ENCODE assay signal across 10 cellular contexts in the genomic region with DNA sequence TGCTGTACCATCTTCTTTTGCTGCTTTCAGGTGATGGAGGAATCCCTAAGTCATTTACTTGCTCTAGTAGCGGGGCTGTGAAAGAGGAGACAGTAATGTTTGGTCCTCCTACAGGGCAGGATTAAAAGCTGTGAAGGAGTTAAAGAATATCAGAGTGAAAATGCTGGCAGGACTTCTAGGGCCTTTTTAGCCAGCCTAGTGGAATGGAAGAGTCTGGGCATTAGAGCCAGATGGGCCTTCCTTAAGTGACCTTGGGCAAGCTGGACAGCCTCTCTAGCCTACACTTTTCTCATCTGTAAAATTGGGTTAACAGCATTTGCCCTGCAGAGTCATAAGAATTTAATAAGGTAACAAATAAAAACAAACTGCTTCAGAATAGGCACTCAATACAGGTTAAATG.
DNase-seq lines count a peak whose midpoint lies in the region; TF ChIP-seq lines count a peak whose summit lies in the region.
"Had no signal": no experiment of that assay in that cellular context is flagged by ENCODE, and none has a peak within 500 bp of the region (broad histone marks: within the 10 kb centered on the region; RNA-seq: fewer than 3 reads in every experiment).

No MANE protein-coding gene starts in this region.

- peak overlapping the region in 1 of 2 experiments; percentile 78 for H2BK12ac ChIP-seq in mesenchymal stem cell (ENCODE audit: low read length in 2 of 2)

- H3K4me3 ChIP-seq in Loucy (ENCODE audit: low read length, poor library complexity, severe bottlenecking) (peak overlapping the region; percentile 72), dorsolateral prefrontal cortex (peak overlapping the region in 56 of 59 donors; percentile 6 to 79 (median 64)), mesenchymal stem cell (ENCODE audit: insufficient read depth in 1 of 2, low read depth in 1 of 2, low read length in 2 of 2) (peak overlapping the region in 1 of 2 experiments; percentile 77)
- H3K4me3 ChIP-seq in effector memory CD4-positive, alpha-beta T cell (ENCODE audit: insufficient read depth, low read depth, low read length, poor library complexity, severe bottlenecking), result no peak overlapping the region

- peak overlapping the region; percentile 84 for H2BK120ac ChIP-seq in mesenchymal stem cell (ENCODE audit: low read depth, low read length)

- H3K27me3 ChIP-seq in Loucy (ENCODE audit: insufficient read depth, low read length, poor library complexity, severe bottlenecking) (no peaks in the 10 kb centered on the region), dorsolateral prefrontal cortex (no peaks in the 10 kb centered on the region), mesenchymal stem cell (ENCODE audit: control insufficient read depth in 1 of 2, insufficient read depth in 1 of 2, low read length in 2 of 2) (no peaks in the 10 kb centered on the region)
- no peaks in the 10 kb centered on the region for H3K27me3 ChIP-seq in effector memory CD4-positive, alpha-beta T cell (replicated peaks; ENCODE audit: control insufficient read depth, insufficient read depth, low read length, poor library complexity, severe bottlenecking)

- no peaks in the 10 kb centered on the region for H4K20me1 ChIP-seq in Loucy (ENCODE audit: insufficient read depth, low read length, poor library complexity, severe bottlenecking)

- H3K9ac ChIP-seq in Loucy (ENCODE audit: low read depth, low read length, poor library complexity, severe bottlenecking) (peak overlapping the region; percentile 67), mesenchymal stem cell (ENCODE audit: low read length) (peak overlapping the region; percentile 82)

- peaks cover 4% of the 10 kb centered on the region for H3K27me3 Mint-ChIP-seq in activated CD4-positive, alpha-beta T cell treated with anti-CD3 and anti-CD28 coated beads, Interleukin-2, amount 10 ng/mL, durations not matched to agents 7 days and 5 days

- TF ChIP-seq CTCF in Loucy (conservative IDR thresholded peaks at IDR 0.05; ENCODE audit: low read length), result no peak
- TF ChIP-seq CTCF in dorsolateral prefrontal cortex (IDR thresholded peaks at IDR 0.05 in 54 of 56, conservative IDR thresholded peaks at IDR 0.05 in 2 of 56; ENCODE audit: low read depth in 1 of 56, partially characterized antibody in 56 of 56), result peak in 1 of 56 donors; percentile 0

- H3K4me1 ChIP-seq in Loucy (ENCODE audit: insufficient read depth, low read length, poor library complexity, severe bottlenecking) (peaks cover 70% of the 10 kb centered on the region), mesenchymal stem cell (ENCODE audit: control insufficient read depth, insufficient read depth, low read depth, low read length) (peaks cover 3% of the 10 kb centered on the region)
- H3K4me1 ChIP-seq in effector memory CD4-positive, alpha-beta T cell (ENCODE audit: control insufficient read depth, insufficient read depth, low read length, poor library complexity, severe bottlenecking), result no peaks in the 10 kb centered on the region

- no peak overlapping the region for H3K4me3 Mint-ChIP-seq in activated CD4-positive, alpha-beta T cell treated with anti-CD3 and anti-CD28 coated beads, Interleukin-2, amount 10 ng/mL, durations not matched to agents 7 days and 5 days

- 79% methylated on average over 1 of the region's 1 CpG for WGBS in mesenchymal stem cell

- no peaks in the 10 kb centered on the region for H3K9me3 Mint-ChIP-seq in activated CD4-positive, alpha-beta T cell treated with anti-CD3 and anti-CD28 coated beads, Interleukin-2, amount 10 ng/mL, durations not matched to agents 7 days and 5 days

- H3K36me3 ChIP-seq in Loucy (ENCODE audit: insufficient read depth, low read length), result no peaks in the 10 kb centered on the region
- no peaks in the 10 kb centered on the region for H3K36me3 ChIP-seq in mesenchymal stem cell (ENCODE audit: control insufficient read depth in 1 of 2, insufficient read depth in 2 of 2, low read depth in 1 of 2, low read length in 2 of 2)
- no peaks in the 10 kb centered on the region for H3K36me3 ChIP-seq in effector memory CD4-positive, alpha-beta T cell (ENCODE audit: control insufficient read depth, insufficient read depth, low read length)

- H2BK15ac ChIP-seq in mesenchymal stem cell (ENCODE audit: low read depth, poor library complexity, severe bottlenecking), result no peak overlapping the region

- H3K4me1 Mint-ChIP-seq in activated CD4-positive, alpha-beta T cell treated with anti-CD3 and anti-CD28 coated beads, Interleukin-2, amount 10 ng/mL, durations not matched to agents 7 days and 5 days, result peaks cover 19% of the 10 kb centered on the region

- H3K9me2 ChIP-seq in Loucy (replicated peaks; ENCODE audit: low read depth, low read length), result no peaks in the 10 kb centered on the region

- H2AK5ac ChIP-seq in mesenchymal stem cell (ENCODE audit: low read length, severe bottlenecking), result peak overlapping the region; percentile 73

- H3K27ac ChIP-seq in dorsolateral prefrontal cortex (peak overlapping the region; percentile 56 to 96 (median 89)), mesenchymal stem cell (ENCODE audit: low read length, poor library complexity, severe bottlenecking) (peak overlapping the region; percentile 68), temporal lobe (ENCODE audit: low read depth, low read length) (peak overlapping the region; percentile 92)
- H3K27ac ChIP-seq in effector memory CD4-positive, alpha-beta T cell (ENCODE audit: insufficient read depth, low read length, poor library complexity, severe bottlenecking), result no peak overlapping the region

- no peaks in the 10 kb centered on the region for H3K36me3 Mint-ChIP-seq in activated CD4-positive, alpha-beta T cell treated with anti-CD3 and anti-CD28 coated beads, Interleukin-2, amount 10 ng/mL, durations not matched to agents 7 days and 5 days (ENCODE audit: low read depth)

- peak overlapping the region; percentile 23 for H4K91ac ChIP-seq in mesenchymal stem cell (ENCODE audit: low read length)

- intact Hi-C loops in dorsolateral prefrontal cortex (cut with DNase I), result loop anchor here (5.0 to 10.0 kb wide), 3 partner anchors 77 to 289 kb away; partner anchors contain the start of gene RBFOX2 (in 1 of the 2)

- H3K9me3 ChIP-seq in Loucy (ENCODE audit: insufficient read depth, low read depth, low read length) (no peaks in the 10 kb centered on the region), mesenchymal stem cell (ENCODE audit: control insufficient read depth, low read length) (no peaks in the 10 kb centered on the region)
- no peaks in the 10 kb centered on the region for H3K9me3 ChIP-seq in effector memory CD4-positive, alpha-beta T cell (ENCODE audit: control insufficient read depth, low read length)

- peak overlapping the region; percentile 4 to 17 for H3K18ac ChIP-seq in mesenchymal stem cell (ENCODE audit: low read depth in 1 of 2, low read length in 2 of 2)

- 0 out of 2 replicates have a peak, but pooled peaks cover 3% of the 10 kb centered on the region for H3K79me2 ChIP-seq in Loucy (ENCODE audit: insufficient read depth, low read length)

- no peak overlapping the region for H3K14ac ChIP-seq in mesenchymal stem cell (ENCODE audit: low read length in 2 of 2)

- no peak overlapping the region for H3K27ac Mint-ChIP-seq in activated CD4-positive, alpha-beta T cell treated with anti-CD3 and anti-CD28 coated beads, Interleukin-2, amount 10 ng/mL, durations not matched to agents 7 days and 5 days

- no peak overlapping the region for H3K23ac ChIP-seq in mesenchymal stem cell (ENCODE audit: low read length in 2 of 2)

- POLR2A ChIA-PET in activated CD4-positive, alpha-beta T cell treated with anti-CD3 and anti-CD28 coated beads, Interleukin-2, amount 10 ng/mL, durations not matched to agents 7 days and 5 days (lab: Charles Lee), result no interaction called here

- H4K8ac ChIP-seq in mesenchymal stem cell (ENCODE audit: low read length), result no peak overlapping the region

- H3K4ac ChIP-seq in mesenchymal stem cell (ENCODE audit: low read depth in 1 of 2, low read length in 2 of 2), result peak overlapping the region in 1 of 2 experiments; percentile 42

- no peaks in the 10 kb centered on the region for H3F3A ChIP-seq in Loucy (ENCODE audit: low read depth)

- no peak overlapping the region for H2BK5ac ChIP-seq in mesenchymal stem cell (ENCODE audit: low read depth, low read length, poor library complexity, severe bottlenecking)

- no peak for DNase-seq in dorsolateral prefrontal cortex
- DNase-seq in mesenchymal stem cell, result no peak
- no peak for DNase-seq in activated CD4-positive, alpha-beta T cell treated with anti-CD3 and anti-CD28 coated beads, Interleukin-2, amount 10 ng/mL, durations not matched to agents 7 days and 5 days
- no peak for DNase-seq in effector memory CD4-positive, alpha-beta T cell
- no peak for DNase-seq in OCI-M2 (lab: John Stamatoyannopoulos, UW; ENCODE audit: unreplicated experiment)
- DNase-seq in stimulated activated CD4-positive, alpha-beta T cell treated with anti-CD3 and anti-CD28 coated beads, Interleukin-12 subunit alpha, Interleukin-12 subunit beta, amount 100 ng/mL, for 4 hours, result no peak
- DNase-seq: activated naive CD4-positive, alpha-beta T cell treated with Interleukin-2 at 50 U/mL for 16 hours; DND-41 had no signal

- H3K79me1 ChIP-seq in mesenchymal stem cell (replicated peaks; ENCODE audit: low read length, poor library complexity, severe bottlenecking), result peaks cover 39% of the 10 kb centered on the region

- H2AFZ ChIP-seq in Loucy (ENCODE audit: low read length) (peak overlapping the region; percentile 83), mesenchymal stem cell (ENCODE audit: low read depth, low read length) (no peak overlapping the region)

- CTCF ChIA-PET in activated CD4-positive, alpha-beta T cell treated with anti-CD3 and anti-CD28 coated beads, Interleukin-2, amount 10 ng/mL, durations not matched to agents 7 days and 5 days (lab: Charles Lee), result no interaction called here

- H3K4me2 ChIP-seq in Loucy (ENCODE audit: low read depth, low read length, poor library complexity, severe bottlenecking) (peak overlapping the region; percentile 82), mesenchymal stem cell (ENCODE audit: low read length, poor library complexity, severe bottlenecking) (no peak overlapping the region)
